16 cellular contexts compared by ENCODE assay signal in the genomic region with DNA sequence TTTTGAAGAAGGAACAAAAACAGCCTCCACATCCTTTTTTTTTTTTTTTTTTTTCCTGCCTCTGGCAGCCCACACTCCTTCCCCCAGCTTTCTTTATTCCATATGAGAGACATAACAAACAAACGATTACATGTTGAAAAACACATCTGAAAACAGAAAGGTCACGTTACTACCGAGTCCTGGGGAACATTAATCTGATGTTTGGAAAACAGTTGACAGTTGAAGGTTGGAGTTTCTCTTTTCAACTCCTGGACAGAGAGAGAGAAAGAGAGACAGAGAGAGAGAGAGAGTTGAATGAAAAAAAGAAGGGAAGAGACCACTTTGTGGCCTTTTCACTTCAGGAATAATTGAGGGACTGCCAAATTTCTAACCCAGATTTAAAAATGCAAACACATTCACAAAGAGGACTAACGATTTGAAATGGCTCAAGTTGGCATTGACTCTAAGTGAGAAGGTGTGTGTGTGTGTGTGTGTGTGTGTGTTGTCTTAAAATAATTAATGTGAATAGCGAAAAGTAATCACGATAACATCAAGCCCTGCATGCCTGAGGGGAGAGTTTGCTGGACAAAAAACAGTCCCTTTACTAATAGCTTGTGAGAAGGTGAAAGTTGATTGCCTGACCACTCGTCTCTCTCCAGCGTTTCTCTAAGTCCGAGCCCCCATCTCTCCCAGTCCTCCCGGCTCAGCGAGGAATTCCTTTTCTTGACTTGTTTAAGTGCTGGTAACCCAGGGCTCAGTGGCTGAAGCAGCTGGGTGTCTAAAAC.
DNase-seq lines count a peak whose midpoint lies in the region; ATAC-seq and TF ChIP-seq lines count a peak whose summit lies in the region.
"Had no signal": no experiment of that assay in that cellular context is flagged by ENCODE, and none has a peak within 500 bp of the region (broad histone marks: within the 10 kb centered on the region; RNA-seq: fewer than 3 reads in every experiment).

No MANE protein-coding gene starts in this region.

- no peak for TF ChIP-seq EP300 in sigmoid colon (IDR thresholded peaks at IDR 0.05)
- TF ChIP-seq EP300 in tibial nerve (IDR thresholded peaks at IDR 0.05), result no peak

- 10 to 18% methylated on average over 11 of the region's 11 CpGs for WGBS in sigmoid colon, 2 donors
- WGBS in aorta, 2 donors, result 42 to 51% methylated on average over 11 of the region's 11 CpGs
- 11 to 21% methylated on average over 11 of the region's 11 CpGs for WGBS in tibial nerve, 2 donors

- no peak for DNase-seq in activated naive CD4-positive, alpha-beta T cell treated with anti-CD3 and anti-CD28 coated beads, Interleukin-2, amount 50 U/mL, for 72 hours (ENCODE audit: low spot score in 2 of 2)
- DNase-seq in iPS-NIHi11 (ENCODE audit: low spot score), result peak; percentile 11
- DNase-seq in sigmoid colon, result no peak
- no peak for DNase-seq in caudate nucleus (lab: John Stamatoyannopoulos, UW)
- DNase-seq in aorta, result no peak
- no peak for DNase-seq in tibial nerve (ENCODE audit: low spot score in 2 of 2)
- DNase-seq: activated CD4-positive, CD25-positive, alpha-beta regulatory T cell treated with anti-CD3 and anti-CD28 coated beads, Interleukin-2, amount 50 U/mL, for 72 hours; HCEC 1CT; hippocampal formation; NCI-H2081; NCI-H774; small intestine; stimulated activated naive CD8-positive, alpha-beta T cell treated with anti-CD3 and anti-CD28 coated beads, Interleukin-15, Interleukin-2, amounts not matched to agents 100 U/mL and 50 U/mL, for 24 hours had no signal

- H3K36me3 ChIP-seq in sigmoid colon, result no peaks in the 10 kb centered on the region
- no peaks in the 10 kb centered on the region for H3K36me3 ChIP-seq in aorta (ENCODE audit: control insufficient read depth in 1 of 2, insufficient read depth in 2 of 2, low read length in 1 of 2)
- H3K36me3 ChIP-seq in tibial nerve, result no peaks in the 10 kb centered on the region

- TF ChIP-seq POLR2A in sigmoid colon (IDR thresholded peaks at IDR 0.05), result no peak
- TF ChIP-seq POLR2A in tibial nerve (IDR thresholded peaks at IDR 0.05), result no peak

- no peak for ATAC-seq in activated naive CD4-positive, alpha-beta T cell treated with anti-CD3 and anti-CD28 coated beads, Interleukin-2, amount 50 U/mL, for 72 hours
- peak; percentile 39 for ATAC-seq in SK-N-SH treated with all-trans-retinoic acid at 6 μM for 48 hours
- ATAC-seq in aorta (ENCODE audit: low FRiP score), result no peak
- ATAC-seq: esophagus mucosa; stimulated activated naive CD8-positive, alpha-beta T cell treated with anti-CD3 and anti-CD28 coated beads, Interleukin-15, Interleukin-2, amounts not matched to agents 100 U/mL and 50 U/mL, for 24 hours had no signal

- H3K27ac ChIP-seq in sigmoid colon, result peak overlapping the region in 3 of 4 donors; percentile 74 to 85 (median 77)
- H3K27ac ChIP-seq in caudate nucleus (ENCODE audit: low read depth, low read length), result no peak overlapping the region
- no peak overlapping the region for H3K27ac ChIP-seq in aorta (ENCODE audit: low read depth in 1 of 2, low read length in 2 of 2)
- H3K27ac ChIP-seq in tibial nerve, result no peak overlapping the region

- H3K27me3 Mint-ChIP-seq in activated naive CD4-positive, alpha-beta T cell treated with anti-CD3 and anti-CD28 coated beads, Interleukin-2, amount 50 U/mL, for 24 hours, result peaks cover 66% of the 10 kb centered on the region

- H3K4me3 Mint-ChIP-seq in activated naive CD4-positive, alpha-beta T cell treated with anti-CD3 and anti-CD28 coated beads, Interleukin-2, amount 50 U/mL, for 24 hours, result peak overlapping the region; percentile 4

- H3K36me3 Mint-ChIP-seq in activated naive CD4-positive, alpha-beta T cell treated with anti-CD3 and anti-CD28 coated beads, Interleukin-2, amount 50 U/mL, for 24 hours, result peaks cover 3% of the 10 kb centered on the region
- H3K36me3 Mint-ChIP-seq in activated naive CD4-positive, alpha-beta T cell treated with anti-CD3 and anti-CD28 coated beads, Interleukin-2, amount 50 U/mL, for 72 hours, result peaks cover 23 to 29% of the 10 kb centered on the region in 2 donors

- intact Hi-C loops in sigmoid colon (cut with DNase I), result no loop called here
- intact Hi-C loops in aorta (cut with DNase I), result loop anchor here in 1 of 2 donors (5.0 kb wide), 1 partner anchor 101 kb away; no protein-coding TSS in a partner anchor

- H3K4me1 Mint-ChIP-seq in activated naive CD4-positive, alpha-beta T cell treated with anti-CD3 and anti-CD28 coated beads, Interleukin-2, amount 50 U/mL, for 24 hours, result peaks cover 54% of the 10 kb centered on the region

- H3K4me3 ChIP-seq in sigmoid colon (peak overlapping the region in 2 of 4 donors; percentile 51 to 54), aorta (ENCODE audit: low read length in 2 of 2) (no peak overlapping the region), tibial nerve (no peak overlapping the region)

- H3K27me3 ChIP-seq in sigmoid colon, result peaks cover 0 to 7% (median 0%) of the 10 kb centered on the region in 3 donors
- H3K27me3 ChIP-seq in aorta (ENCODE audit: control insufficient read depth in 1 of 2, insufficient read depth in 2 of 2, low read length in 1 of 2), result no peaks in the 10 kb centered on the region
- H3K27me3 ChIP-seq in tibial nerve, result peaks cover 9 to 98% of the 10 kb centered on the region in 2 donors

- TF ChIP-seq CTCF in sigmoid colon (IDR thresholded peaks at IDR 0.05) (no peak), tibial nerve (IDR thresholded peaks at IDR 0.05) (no peak)

- no peaks in the 10 kb centered on the region for H3K9me3 ChIP-seq in sigmoid colon
- no peaks in the 10 kb centered on the region for H3K9me3 ChIP-seq in aorta (ENCODE audit: control insufficient read depth, low read length)
- H3K9me3 ChIP-seq in tibial nerve, result no peaks in the 10 kb centered on the region

- peaks cover 0 to 39% (median 33%) of the 10 kb centered on the region in 4 donors for H3K4me1 ChIP-seq in sigmoid colon
- no peaks in the 10 kb centered on the region for H3K4me1 ChIP-seq in aorta (ENCODE audit: control insufficient read depth in 1 of 2, insufficient read depth in 2 of 2, low read length in 2 of 2)
- H3K4me1 ChIP-seq in tibial nerve, result peaks cover 0 to 55% (median 24%) of the 10 kb centered on the region in 4 donors

- H3K9me3 Mint-ChIP-seq in activated naive CD4-positive, alpha-beta T cell treated with anti-CD3 and anti-CD28 coated beads, Interleukin-2, amount 50 U/mL, for 24 hours, result no peaks in the 10 kb centered on the region
- H3K9me3 Mint-ChIP-seq in activated naive CD4-positive, alpha-beta T cell treated with anti-CD3 and anti-CD28 coated beads, Interleukin-2, amount 50 U/mL, for 72 hours, result no peaks in the 10 kb centered on the region

- H3K27ac Mint-ChIP-seq in activated naive CD4-positive, alpha-beta T cell treated with anti-CD3 and anti-CD28 coated beads, Interleukin-2, amount 50 U/mL, for 24 hours, result no peak overlapping the region
- H3K27ac Mint-ChIP-seq in activated naive CD4-positive, alpha-beta T cell treated with anti-CD3 and anti-CD28 coated beads, Interleukin-2, amount 50 U/mL, for 72 hours, result no peak overlapping the region

TF ChIP-seq in SK-N-SH treated with all-trans-retinoic acid at 6 μM for 48 hours, 23 proteins besides CTCF, POLR2A, EP300 and RAD21 (continues in another document):
- peak; percentile 70; the same call in 1 of the 2 replicates for TF ChIP-seq CREB5 (CRISPR knock-in tag; IDR thresholded peaks at IDR 0.05; ENCODE audit: low read depth)
- TF ChIP-seq ZC3H10 (CRISPR knock-in tag; IDR thresholded peaks at IDR 0.05), result no peak
- TF ChIP-seq SNAI2 (CRISPR knock-in tag; IDR thresholded peaks at IDR 0.05), result no peak
- no peak for TF ChIP-seq ARNTL (CRISPR knock-in tag; IDR thresholded peaks at IDR 0.05; ENCODE audit: borderline replicate concordance, low read depth)
- TF ChIP-seq CSRNP3 (CRISPR knock-in tag; IDR thresholded peaks at IDR 0.05), result peak; percentile 82
- peak; percentile 86 for TF ChIP-seq ISL1 (CRISPR knock-in tag; IDR thresholded peaks at IDR 0.05)
- TF ChIP-seq RARB (CRISPR knock-in tag; IDR thresholded peaks at IDR 0.05), result no peak

Comparison
In these comparisons a context has a peak if more than half of its experiments do, and no peak if none do; other contexts are left out.
1. H3K27ac ChIP-seq: peak in sigmoid colon (3 of 4); none in caudate nucleus (single experiment), aorta (0 of 2) and tibial nerve (0 of 4).